8 cellular contexts compared by ENCODE assay signal in genomic region chr13:110705826-110706569, GRCh38. TPM values are rescaled to one million over a fixed set of nuclear protein-coding genes. Genes with fewer than 3 reads are reported as not detected.
DNase-seq lines count a peak whose midpoint lies in the region; ATAC-seq and TF ChIP-seq lines count a peak whose summit lies in the region.

Gene CARS2 (minus strand): TSS chr13:110706116. CDS start chr13:110706093, 23 bp downstream.

- ATAC-seq in HG02588 (IDR thresholded peaks at IDR 0.05; ENCODE audit: unreplicated experiment) = peak; percentile 97
- ATAC-seq in gastroesophageal sphincter = peak; percentile 98

- WGBS in SK-N-SH (ENCODE audit: low lambda C conversion rate) = 0% methylated on average over 22 of the region's 80 CpGs
- WGBS in gastroesophageal sphincter (ENCODE audit: low coverage in 1 of 2), 2 donors = no CpG with 5 or more reads among the region's 80 CpGs

- peaks cover 54% of the 10 kb centered on the region for H3K79me2 ChIP-seq in SK-N-SH (ENCODE audit: insufficient read depth)

- no peaks in the 10 kb centered on the region for H4K20me1 ChIP-seq in SK-N-SH (ENCODE audit: insufficient read depth)

- H3K9me2 ChIP-seq in SK-N-SH = no peaks in the 10 kb centered on the region

- DNase-seq in NCI-H1092 (lab: John Stamatoyannopoulos, UW) (peak; percentile 97), SK-N-SH (peak; percentile 96), nucleus accumbens (lab: John Stamatoyannopoulos, UW) (peak; percentile 60 to 94 (median 88)), superior temporal gyrus (ENCODE audit: extremely low spot score) (peak; percentile 84)
- DNase-seq in activated naive CD4-positive, alpha-beta T cell treated with anti-CD3 and anti-CD28 coated beads, Interleukin-2, amount 10 ng/mL, durations not matched to agents 7 days and 5 days = peak; percentile 95

- H3K36me3 Mint-ChIP-seq in activated naive CD4-positive, alpha-beta T cell treated with anti-CD3 and anti-CD28 coated beads, Interleukin-2, amount 10 ng/mL, durations not matched to agents 7 days and 5 days = peaks cover 22% of the 10 kb centered on the region

- H3F3A ChIP-seq in SK-N-SH (replicated peaks; ENCODE audit: insufficient read depth) = peaks cover 16% of the 10 kb centered on the region

- H3K27ac ChIP-seq in SK-N-SH (ENCODE audit: low read depth in 2 of 2, low read length in 1 of 2) (peak within 1 kb of the TSS; percentile 61 to 78), gastroesophageal sphincter (peak within 1 kb of the TSS; percentile 13 to 92 (median 87))

- TF ChIP-seq RAD21 in SK-N-SH (IDR thresholded peaks at IDR 0.05; ENCODE audit: low read length) = no peak

- H3K27me3 ChIP-seq in SK-N-SH (ENCODE audit: insufficient read depth) (no peaks in the 10 kb centered on the region), gastroesophageal sphincter (no peaks in the 10 kb centered on the region)

- no peak for TF ChIP-seq EP300 in SK-N-SH (IDR thresholded peaks at IDR 0.05; ENCODE audit: borderline replicate concordance in 1 of 2, low read depth in 1 of 2, low read length in 1 of 2)
- TF ChIP-seq EP300 in gastroesophageal sphincter (IDR thresholded peaks at IDR 0.05) = no peak

- TF ChIP-seq CTCF in SK-N-SH (IDR thresholded peaks at IDR 0.05) (0 out of 2 replicates have a peak, but pooled peaks have one; percentile 15), gastroesophageal sphincter (IDR thresholded peaks at IDR 0.05) (peak in 3 of 4 experiments; percentile 33 to 39 (median 35))

- POLR2A ChIA-PET in SK-N-SH (lab: Yijun Ruan, JAX) = interaction anchor here (0.5 to 1.0 kb wide), 4 partner anchors 9 to 349 kb away, joined by 3 to 6 read pairs (median 3); no protein-coding TSS in a partner anchor

- H3K4me3 ChIP-seq in GM08714 (ENCODE audit: low read length) (peak within 1 kb of the TSS; percentile 94), SK-N-SH (ENCODE audit: low read depth in 2 of 2, low read length in 1 of 2) (peak within 1 kb of the TSS; percentile 78 to 88), gastroesophageal sphincter (peak within 1 kb of the TSS; percentile 42 to 84)

- H2AFZ ChIP-seq in SK-N-SH (ENCODE audit: low read depth) = peak within 1 kb of the TSS; percentile 71

- peaks cover 43% of the 10 kb centered on the region for H3K4me1 Mint-ChIP-seq in activated naive CD4-positive, alpha-beta T cell treated with anti-CD3 and anti-CD28 coated beads, Interleukin-2, amount 10 ng/mL, durations not matched to agents 7 days and 5 days

- H3K36me3 ChIP-seq in SK-N-SH (replicated peaks in 1 of 2; ENCODE audit: control insufficient read depth in 1 of 2, insufficient read depth in 2 of 2, low read length in 1 of 2) (peaks cover 12 to 22% of the 10 kb centered on the region in 2 experiments), gastroesophageal sphincter (peaks cover 0 to 25% of the 10 kb centered on the region in 2 donors)

- H3K4me1 ChIP-seq in SK-N-SH (ENCODE audit: control insufficient read depth in 1 of 2, insufficient read depth in 2 of 2, low read depth in 1 of 2, low read length in 1 of 2) (peaks cover 4 to 26% of the 10 kb centered on the region in 2 experiments; a peak in 3 of 4 replicates), gastroesophageal sphincter (peaks cover 2 to 63% (median 12%) of the 10 kb centered on the region in 3 donors)

- H3K27me3 Mint-ChIP-seq in activated naive CD4-positive, alpha-beta T cell treated with anti-CD3 and anti-CD28 coated beads, Interleukin-2, amount 10 ng/mL, durations not matched to agents 7 days and 5 days = peaks cover 7% of the 10 kb centered on the region

- peak within 1 kb of the TSS; percentile 92 for H3K4me3 Mint-ChIP-seq in activated naive CD4-positive, alpha-beta T cell treated with anti-CD3 and anti-CD28 coated beads, Interleukin-2, amount 10 ng/mL, durations not matched to agents 7 days and 5 days

- CTCF ChIA-PET in SK-N-SH (lab: Yijun Ruan, JAX) = interaction anchor here (0.6 kb wide), 1 partner anchor 78 kb away, joined by 3 read pairs; no protein-coding TSS in a partner anchor
- CTCF ChIA-PET in activated naive CD4-positive, alpha-beta T cell treated with anti-CD3 and anti-CD28 coated beads, Interleukin-2, amount 10 ng/mL, durations not matched to agents 7 days and 5 days (lab: Charles Lee) = no interaction called here

- H3K4me2 ChIP-seq in SK-N-SH = peak within 1 kb of the TSS; percentile 87

- peak within 1 kb of the TSS; percentile 92 for H3K27ac Mint-ChIP-seq in activated naive CD4-positive, alpha-beta T cell treated with anti-CD3 and anti-CD28 coated beads, Interleukin-2, amount 10 ng/mL, durations not matched to agents 7 days and 5 days

- H3K9me3 Mint-ChIP-seq in activated naive CD4-positive, alpha-beta T cell treated with anti-CD3 and anti-CD28 coated beads, Interleukin-2, amount 10 ng/mL, durations not matched to agents 7 days and 5 days = no peaks in the 10 kb centered on the region

- TF ChIP-seq POLR2A in gastroesophageal sphincter (IDR thresholded peaks at IDR 0.05) = peak; percentile 60 to 76

- H3K9me3 ChIP-seq in SK-N-SH (no peaks in the 10 kb centered on the region), gastroesophageal sphincter (no peaks in the 10 kb centered on the region)

- peak within 1 kb of the TSS; percentile 83 for H3K9ac ChIP-seq in SK-N-SH

TF ChIP-seq in SK-N-SH, 30 proteins besides CTCF, POLR2A, EP300 and RAD21 (continues in another document):
- no peak for TF ChIP-seq IRF3 (IDR thresholded peaks at IDR 0.05; ENCODE audit: low read depth, low read length)
- TF ChIP-seq, protein P1, sequence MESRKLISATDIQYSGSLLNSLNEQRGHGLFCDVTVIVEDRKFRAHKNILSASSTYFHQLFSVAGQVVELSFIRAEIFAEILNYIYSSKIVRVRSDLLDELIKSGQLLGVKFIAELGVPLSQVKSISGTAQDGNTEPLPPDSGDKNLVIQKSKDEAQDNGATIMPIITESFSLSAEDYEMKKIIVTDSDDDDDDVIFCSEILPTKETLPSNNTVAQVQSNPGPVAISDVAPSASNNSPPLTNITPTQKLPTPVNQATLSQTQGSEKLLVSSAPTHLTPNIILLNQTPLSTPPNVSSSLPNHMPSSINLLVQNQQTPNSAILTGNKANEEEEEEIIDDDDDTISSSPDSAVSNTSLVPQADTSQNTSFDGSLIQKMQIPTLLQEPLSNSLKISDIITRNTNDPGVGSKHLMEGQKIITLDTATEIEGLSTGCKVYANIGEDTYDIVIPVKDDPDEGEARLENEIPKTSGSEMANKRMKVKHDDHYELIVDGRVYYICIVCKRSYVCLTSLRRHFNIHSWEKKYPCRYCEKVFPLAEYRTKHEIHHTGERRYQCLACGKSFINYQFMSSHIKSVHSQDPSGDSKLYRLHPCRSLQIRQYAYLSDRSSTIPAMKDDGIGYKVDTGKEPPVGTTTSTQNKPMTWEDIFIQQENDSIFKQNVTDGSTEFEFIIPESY (IDR thresholded peaks at IDR 0.05; ENCODE audit: borderline replicate concordance, low read depth) = no peak
- TF ChIP-seq NFIC (IDR thresholded peaks at IDR 0.05; ENCODE audit: borderline replicate concordance) = no peak
- TF ChIP-seq SIN3A (IDR thresholded peaks at IDR 0.05; ENCODE audit: borderline replicate concordance, low read depth, low read length) = 0 out of 2 replicates have a peak, but pooled peaks have one; percentile 52
- TF ChIP-seq RCOR1 (IDR thresholded peaks at IDR 0.05; ENCODE audit: low read length) = no peak
- no peak for TF ChIP-seq FOXM1 (IDR thresholded peaks at IDR 0.05; ENCODE audit: low read depth)
- peak; percentile 95 for TF ChIP-seq MXI1 (IDR thresholded peaks at IDR 0.05; ENCODE audit: low read depth, low read length)
- TF ChIP-seq GATA2 (CRISPR knock-in tag; IDR thresholded peaks at IDR 0.05) = no peak
- no peak for TF ChIP-seq MEF2A (IDR thresholded peaks at IDR 0.05; ENCODE audit: borderline replicate concordance, low read depth)
- TF ChIP-seq TEAD4 (IDR thresholded peaks at IDR 0.05; ENCODE audit: borderline replicate concordance, insufficient read depth) = no peak
- TF ChIP-seq NRF1 (IDR thresholded peaks at IDR 0.05; ENCODE audit: low read depth, low read length) = no peak
- no peak for TF ChIP-seq FOSL2 (IDR thresholded peaks at IDR 0.05; ENCODE audit: borderline replicate concordance, low read depth)
- TF ChIP-seq POLR2AphosphoS5 (IDR thresholded peaks at IDR 0.05; ENCODE audit: low read depth, low read length) = peak; percentile 69; the same call in 1 of the 2 replicates
- peak; percentile 53; the same call in 1 of the 2 replicates for TF ChIP-seq GABPA (IDR thresholded peaks at IDR 0.05; ENCODE audit: low read depth)
- no peak for TF ChIP-seq EZH2phosphoT487 (IDR thresholded peaks at IDR 0.05; ENCODE audit: borderline replicate concordance, low read depth)
- TF ChIP-seq MAX (IDR thresholded peaks at IDR 0.05; ENCODE audit: low read depth) = peak; percentile 68; the same call in 1 of the 2 replicates
- TF ChIP-seq USF1 (IDR thresholded peaks at IDR 0.05; ENCODE audit: borderline replicate concordance, low read depth) = no peak
- no peak for TF ChIP-seq RFX5 (IDR thresholded peaks at IDR 0.05; ENCODE audit: low read length)
- TF ChIP-seq RXRA (IDR thresholded peaks at IDR 0.05; ENCODE audit: borderline replicate concordance, low read depth) = no peak

RNA-seq across cellular contexts. Expression of gene CARS2, which starts in this region (rescaled TPM):
- polyA plus RNA-seq in SK-N-SH (2012; rRNA removed) = 78.6 and 80.6 TPM in 2 replicates
- polyA plus RNA-seq in SK-N-SH (2012; cell fraction: cytosol; rRNA removed) = 36.6 and 47.0 TPM in 2 replicates
- 292 and 307 TPM in 2 replicates for polyA plus RNA-seq in SK-N-SH (2012; cell fraction: nucleus; rRNA removed)
- 10 to 100 TPM; 36.6 to 69.1 (median 53.8) TPM for total RNA-seq in gastroesophageal sphincter

Comparison
In these comparisons a context has a peak if more than half of its experiments do, and no peak if none do; other contexts are left out.
1. Peak in every context shown above with its lines: DNase-seq, ATAC-seq, H3K4me3 ChIP-seq and H3K27ac ChIP-seq.